Comparison of ENCODE assay signal across 1 cellular context in the genomic region with DNA sequence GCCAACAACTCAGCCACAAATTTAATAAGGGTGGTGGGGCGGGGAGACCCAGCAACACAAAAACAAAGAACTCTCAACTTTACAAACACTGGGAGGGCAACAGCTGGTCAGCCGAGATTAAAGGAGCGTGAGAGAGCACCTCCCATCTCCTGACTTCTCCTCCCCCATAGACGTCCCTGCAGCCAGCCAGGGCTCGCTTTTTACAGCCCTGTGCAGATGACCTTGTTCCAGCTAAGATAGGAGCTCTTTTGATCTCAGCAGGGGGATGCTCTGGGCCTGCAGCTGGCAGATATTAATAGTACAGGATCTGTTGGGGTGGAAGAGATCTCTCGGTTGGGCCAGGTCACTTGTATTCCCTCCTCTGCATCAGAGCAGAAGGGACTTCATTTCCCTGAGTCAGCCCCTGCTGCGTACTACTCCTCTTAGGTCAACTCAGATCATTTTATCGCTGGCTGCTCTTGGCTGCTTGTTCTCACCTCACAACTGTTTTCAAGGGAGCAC.
TF ChIP-seq lines count a peak whose summit lies in the region.

No MANE protein-coding gene starts in this region.

TF ChIP-seq in K562, 482 proteins besides CTCF, POLR2A, EP300 and RAD21 (continued from another document and continues in another):
- TF ChIP-seq, protein P1, sequence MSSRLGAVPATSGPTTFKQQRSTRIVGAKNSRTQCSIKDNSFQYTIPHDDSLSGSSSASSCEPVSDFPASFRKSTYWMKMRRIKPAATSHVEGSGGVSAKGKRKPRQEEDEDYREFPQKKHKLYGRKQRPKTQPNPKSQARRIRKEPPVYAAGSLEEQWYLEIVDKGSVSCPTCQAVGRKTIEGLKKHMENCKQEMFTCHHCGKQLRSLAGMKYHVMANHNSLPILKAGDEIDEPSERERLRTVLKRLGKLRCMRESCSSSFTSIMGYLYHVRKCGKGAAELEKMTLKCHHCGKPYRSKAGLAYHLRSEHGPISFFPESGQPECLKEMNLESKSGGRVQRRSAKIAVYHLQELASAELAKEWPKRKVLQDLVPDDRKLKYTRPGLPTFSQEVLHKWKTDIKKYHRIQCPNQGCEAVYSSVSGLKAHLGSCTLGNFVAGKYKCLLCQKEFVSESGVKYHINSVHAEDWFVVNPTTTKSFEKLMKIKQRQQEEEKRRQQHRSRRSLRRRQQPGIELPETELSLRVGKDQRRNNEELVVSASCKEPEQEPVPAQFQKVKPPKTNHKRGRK (tag; IDR thresholded peaks at IDR 0.05): no peak
- no peak for TF ChIP-seq KDM2B (CRISPR knock-in tag; IDR thresholded peaks at IDR 0.05)
- no peak for TF ChIP-seq FUS (optimal IDR thresholded peaks at IDR 0.05; ENCODE audit: low read depth, low read length)
- TF ChIP-seq ZKSCAN1 (IDR thresholded peaks at IDR 0.05; ENCODE audit: low read depth, low read length): no peak
- 0 out of 2 replicates have a peak, but pooled peaks have one; percentile 64 for TF ChIP-seq PHF21A (IDR thresholded peaks at IDR 0.05; ENCODE audit: borderline replicate concordance, low read depth)
- TF ChIP-seq DPF2 (IDR thresholded peaks at IDR 0.05): peak; percentile 96
- TF ChIP-seq JUNB (CRISPR knock-in tag; conservative IDR thresholded peaks at IDR 0.05): no peak
- TF ChIP-seq KLF1 (tag; IDR thresholded peaks at IDR 0.05): no peak
- TF ChIP-seq ZNF121 (CRISPR knock-in tag; conservative IDR thresholded peaks at IDR 0.05): no peak
- no peak for TF ChIP-seq ZNF444 (CRISPR knock-in tag; IDR thresholded peaks at IDR 0.05)
- TF ChIP-seq ZNF354B (CRISPR knock-in tag; IDR thresholded peaks at IDR 0.05): no peak
- TF ChIP-seq RAD51 (IDR thresholded peaks at IDR 0.05; ENCODE audit: borderline replicate concordance, low read depth): no peak; the same call in 1 of the 2 replicates
- TF ChIP-seq ZNF696 (CRISPR knock-in tag; conservative IDR thresholded peaks at IDR 0.05): no peak
- peak; percentile 31 for TF ChIP-seq RFX1 (IDR thresholded peaks at IDR 0.05)
- TF ChIP-seq KLF6 (CRISPR knock-in tag; IDR thresholded peaks at IDR 0.05; ENCODE audit: borderline replicate concordance): no peak
- no peak for TF ChIP-seq HDAC6 (IDR thresholded peaks at IDR 0.05; ENCODE audit: low read depth, low read length)
- TF ChIP-seq, protein P2, sequence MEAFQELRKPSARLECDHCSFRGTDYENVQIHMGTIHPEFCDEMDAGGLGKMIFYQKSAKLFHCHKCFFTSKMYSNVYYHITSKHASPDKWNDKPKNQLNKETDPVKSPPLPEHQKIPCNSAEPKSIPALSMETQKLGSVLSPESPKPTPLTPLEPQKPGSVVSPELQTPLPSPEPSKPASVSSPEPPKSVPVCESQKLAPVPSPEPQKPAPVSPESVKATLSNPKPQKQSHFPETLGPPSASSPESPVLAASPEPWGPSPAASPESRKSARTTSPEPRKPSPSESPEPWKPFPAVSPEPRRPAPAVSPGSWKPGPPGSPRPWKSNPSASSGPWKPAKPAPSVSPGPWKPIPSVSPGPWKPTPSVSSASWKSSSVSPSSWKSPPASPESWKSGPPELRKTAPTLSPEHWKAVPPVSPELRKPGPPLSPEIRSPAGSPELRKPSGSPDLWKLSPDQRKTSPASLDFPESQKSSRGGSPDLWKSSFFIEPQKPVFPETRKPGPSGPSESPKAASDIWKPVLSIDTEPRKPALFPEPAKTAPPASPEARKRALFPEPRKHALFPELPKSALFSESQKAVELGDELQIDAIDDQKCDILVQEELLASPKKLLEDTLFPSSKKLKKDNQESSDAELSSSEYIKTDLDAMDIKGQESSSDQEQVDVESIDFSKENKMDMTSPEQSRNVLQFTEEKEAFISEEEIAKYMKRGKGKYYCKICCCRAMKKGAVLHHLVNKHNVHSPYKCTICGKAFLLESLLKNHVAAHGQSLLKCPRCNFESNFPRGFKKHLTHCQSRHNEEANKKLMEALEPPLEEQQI (IDR thresholded peaks at IDR 0.05): peak; percentile 86
- peak; percentile 67 for TF ChIP-seq NR2C1 (IDR thresholded peaks at IDR 0.05)
- TF ChIP-seq NR2C1 (tag; IDR thresholded peaks at IDR 0.05): peak; percentile 68
- TF ChIP-seq ATF1 (CRISPR knock-in tag; IDR thresholded peaks at IDR 0.05): no peak
- TF ChIP-seq ATF1 (tag; IDR thresholded peaks at IDR 0.05): peak; percentile 71
- TF ChIP-seq SRSF9 (IDR thresholded peaks at IDR 0.05; ENCODE audit: borderline replicate concordance, low read depth, low read length): no peak
- no peak for TF ChIP-seq ZNF785 (CRISPR knock-in tag; IDR thresholded peaks at IDR 0.05)
- TF ChIP-seq XRCC5 (IDR thresholded peaks at IDR 0.05; ENCODE audit: low read depth, low read length): peak; percentile 76; the same call in 1 of the 2 replicates
- peak; percentile 91 for TF ChIP-seq CXXC5 (CRISPR knock-in tag; IDR thresholded peaks at IDR 0.05)
- peak; percentile 98 for TF ChIP-seq CBFA2T3 (IDR thresholded peaks at IDR 0.05)
- no peak for TF ChIP-seq NFATC3 (IDR thresholded peaks at IDR 0.05)
- TF ChIP-seq MECOM (CRISPR knock-in tag; IDR thresholded peaks at IDR 0.05): peak; percentile 81; the same call in 1 of the 2 replicates
- TF ChIP-seq ZNF778 (CRISPR knock-in tag; IDR thresholded peaks at IDR 0.05): no peak
- TF ChIP-seq NR4A1 (CRISPR knock-in tag; IDR thresholded peaks at IDR 0.05): no peak
- peak; percentile 65; the same call in 1 of the 2 replicates for TF ChIP-seq NR4A1 (tag; IDR thresholded peaks at IDR 0.05)
- peak; percentile 77 for TF ChIP-seq MYNN (IDR thresholded peaks at IDR 0.05)
- no peak for TF ChIP-seq MYNN (CRISPR knock-in tag; IDR thresholded peaks at IDR 0.05)
- TF ChIP-seq, protein P3, sequence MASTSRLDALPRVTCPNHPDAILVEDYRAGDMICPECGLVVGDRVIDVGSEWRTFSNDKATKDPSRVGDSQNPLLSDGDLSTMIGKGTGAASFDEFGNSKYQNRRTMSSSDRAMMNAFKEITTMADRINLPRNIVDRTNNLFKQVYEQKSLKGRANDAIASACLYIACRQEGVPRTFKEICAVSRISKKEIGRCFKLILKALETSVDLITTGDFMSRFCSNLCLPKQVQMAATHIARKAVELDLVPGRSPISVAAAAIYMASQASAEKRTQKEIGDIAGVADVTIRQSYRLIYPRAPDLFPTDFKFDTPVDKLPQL (IDR thresholded peaks at IDR 0.05; ENCODE audit: extremely low read depth, insufficient read length): no peak
- TF ChIP-seq ESRRB (CRISPR knock-in tag; IDR thresholded peaks at IDR 0.05; ENCODE audit: borderline replicate concordance): no peak
- TF ChIP-seq, protein P4, sequence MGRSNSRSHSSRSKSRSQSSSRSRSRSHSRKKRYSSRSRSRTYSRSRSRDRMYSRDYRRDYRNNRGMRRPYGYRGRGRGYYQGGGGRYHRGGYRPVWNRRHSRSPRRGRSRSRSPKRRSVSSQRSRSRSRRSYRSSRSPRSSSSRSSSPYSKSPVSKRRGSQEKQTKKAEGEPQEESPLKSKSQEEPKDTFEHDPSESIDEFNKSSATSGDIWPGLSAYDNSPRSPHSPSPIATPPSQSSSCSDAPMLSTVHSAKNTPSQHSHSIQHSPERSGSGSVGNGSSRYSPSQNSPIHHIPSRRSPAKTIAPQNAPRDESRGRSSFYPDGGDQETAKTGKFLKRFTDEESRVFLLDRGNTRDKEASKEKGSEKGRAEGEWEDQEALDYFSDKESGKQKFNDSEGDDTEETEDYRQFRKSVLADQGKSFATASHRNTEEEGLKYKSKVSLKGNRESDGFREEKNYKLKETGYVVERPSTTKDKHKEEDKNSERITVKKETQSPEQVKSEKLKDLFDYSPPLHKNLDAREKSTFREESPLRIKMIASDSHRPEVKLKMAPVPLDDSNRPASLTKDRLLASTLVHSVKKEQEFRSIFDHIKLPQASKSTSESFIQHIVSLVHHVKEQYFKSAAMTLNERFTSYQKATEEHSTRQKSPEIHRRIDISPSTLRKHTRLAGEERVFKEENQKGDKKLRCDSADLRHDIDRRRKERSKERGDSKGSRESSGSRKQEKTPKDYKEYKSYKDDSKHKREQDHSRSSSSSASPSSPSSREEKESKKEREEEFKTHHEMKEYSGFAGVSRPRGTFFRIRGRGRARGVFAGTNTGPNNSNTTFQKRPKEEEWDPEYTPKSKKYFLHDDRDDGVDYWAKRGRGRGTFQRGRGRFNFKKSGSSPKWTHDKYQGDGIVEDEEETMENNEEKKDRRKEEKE (IDR thresholded peaks at IDR 0.05; ENCODE audit: borderline replicate concordance in 1 of 2, control insufficient read depth in 1 of 2, low read depth in 2 of 2, low read length in 1 of 2): no peak
- TF ChIP-seq FOXM1 (IDR thresholded peaks at IDR 0.05; ENCODE audit: low read depth): peak; percentile 88
- no peak for TF ChIP-seq FOXM1 (CRISPR knock-in tag; IDR thresholded peaks at IDR 0.05; ENCODE audit: low read depth)
- TF ChIP-seq ZBTB8A (IDR thresholded peaks at IDR 0.05; ENCODE audit: partially characterized antibody): no peak
- no peak for TF ChIP-seq ZNF76 (CRISPR knock-in tag; IDR thresholded peaks at IDR 0.05; ENCODE audit: borderline replicate concordance)
- no peak for TF ChIP-seq ILK (tag; IDR thresholded peaks at IDR 0.05; ENCODE audit: borderline replicate concordance, low read depth)
- TF ChIP-seq ETV1 (tag; conservative IDR thresholded peaks at IDR 0.05; ENCODE audit: low read depth): no peak
- TF ChIP-seq SOX6 (IDR thresholded peaks at IDR 0.05): peak; percentile 96
- TF ChIP-seq ZNF695 (CRISPR knock-in tag; IDR thresholded peaks at IDR 0.05): no peak
- TF ChIP-seq ZNF165 (CRISPR knock-in tag; IDR thresholded peaks at IDR 0.05; ENCODE audit: borderline replicate concordance): no peak
- TF ChIP-seq MEIS2 (IDR thresholded peaks at IDR 0.05; ENCODE audit: partially characterized antibody): peak; percentile 60
- no peak for TF ChIP-seq KAT2B (IDR thresholded peaks at IDR 0.05; ENCODE audit: low read depth, low read length)
- peak; percentile 25; the same call in 1 of the 2 replicates for TF ChIP-seq CREM (IDR thresholded peaks at IDR 0.05; ENCODE audit: low read depth)
- TF ChIP-seq ZNF780A (CRISPR knock-in tag; IDR thresholded peaks at IDR 0.05): no peak
- TF ChIP-seq, protein P5, sequence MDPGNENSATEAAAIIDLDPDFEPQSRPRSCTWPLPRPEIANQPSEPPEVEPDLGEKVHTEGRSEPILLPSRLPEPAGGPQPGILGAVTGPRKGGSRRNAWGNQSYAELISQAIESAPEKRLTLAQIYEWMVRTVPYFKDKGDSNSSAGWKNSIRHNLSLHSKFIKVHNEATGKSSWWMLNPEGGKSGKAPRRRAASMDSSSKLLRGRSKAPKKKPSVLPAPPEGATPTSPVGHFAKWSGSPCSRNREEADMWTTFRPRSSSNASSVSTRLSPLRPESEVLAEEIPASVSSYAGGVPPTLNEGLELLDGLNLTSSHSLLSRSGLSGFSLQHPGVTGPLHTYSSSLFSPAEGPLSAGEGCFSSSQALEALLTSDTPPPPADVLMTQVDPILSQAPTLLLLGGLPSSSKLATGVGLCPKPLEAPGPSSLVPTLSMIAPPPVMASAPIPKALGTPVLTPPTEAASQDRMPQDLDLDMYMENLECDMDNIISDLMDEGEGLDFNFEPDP (CRISPR knock-in tag; IDR thresholded peaks at IDR 0.05): no peak
- no peak for TF ChIP-seq TFAM (CRISPR knock-in tag; conservative IDR thresholded peaks at IDR 0.05)
- TF ChIP-seq ZNF57 (CRISPR knock-in tag; IDR thresholded peaks at IDR 0.05): no peak
- 0 out of 4 replicates have a peak, but pooled peaks of 1 of the 2 experiments have one; percentile 53 for TF ChIP-seq NONO (IDR thresholded peaks at IDR 0.05; ENCODE audit: low read depth in 2 of 2, low read length in 1 of 2)
- TF ChIP-seq HIVEP1 (CRISPR knock-in tag; IDR thresholded peaks at IDR 0.05): no peak
- TF ChIP-seq ZNF239 (CRISPR knock-in tag; IDR thresholded peaks at IDR 0.05): no peak
- no peak for TF ChIP-seq ZSCAN29 (IDR thresholded peaks at IDR 0.05)
- TF ChIP-seq ASH1L (IDR thresholded peaks at IDR 0.05; ENCODE audit: borderline replicate concordance, low read depth, partially characterized antibody): no peak
- no peak for TF ChIP-seq PHTF2 (CRISPR knock-in tag; IDR thresholded peaks at IDR 0.05)
- TF ChIP-seq LCOR (CRISPR knock-in tag; IDR thresholded peaks at IDR 0.05): peak; percentile 85; the same call in 1 of the 2 replicates
- TF ChIP-seq MYC (IDR thresholded peaks at IDR 0.05; ENCODE audit: low read depth, low read length): peak; percentile 58; the same call in 1 of the 2 replicates
- TF ChIP-seq MYC (CRISPR knock-in tag; IDR thresholded peaks at IDR 0.05; ENCODE audit: borderline replicate concordance, low read depth): no peak
- TF ChIP-seq FOXP1 (CRISPR knock-in tag; IDR thresholded peaks at IDR 0.05): no peak
- no peak for TF ChIP-seq ETV5 (CRISPR knock-in tag; IDR thresholded peaks at IDR 0.05; ENCODE audit: low read depth)
- peak; percentile 95 for TF ChIP-seq CCNT2 (IDR thresholded peaks at IDR 0.05; ENCODE audit: borderline replicate concordance, extremely low read depth, insufficient read length, low read depth, low read length)
- TF ChIP-seq CHD2 (IDR thresholded peaks at IDR 0.05; ENCODE audit: low read depth, low read length): no peak
- no peak for TF ChIP-seq XRCC3 (IDR thresholded peaks at IDR 0.05)
- no peak for TF ChIP-seq TAF1 (IDR thresholded peaks at IDR 0.05; ENCODE audit: control insufficient read depth, extremely low read depth, insufficient read depth, low read length, severe bottlenecking)
- peak; percentile 96 to 97 for TF ChIP-seq KDM1A (IDR thresholded peaks at IDR 0.05)
- no peak for TF ChIP-seq HOXB6 (CRISPR knock-in tag; IDR thresholded peaks at IDR 0.05; ENCODE audit: borderline replicate concordance)
- TF ChIP-seq RNF2 (IDR thresholded peaks at IDR 0.05): peak; percentile 90
- TF ChIP-seq, protein P6, sequence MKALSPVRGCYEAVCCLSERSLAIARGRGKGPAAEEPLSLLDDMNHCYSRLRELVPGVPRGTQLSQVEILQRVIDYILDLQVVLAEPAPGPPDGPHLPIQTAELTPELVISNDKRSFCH (CRISPR knock-in tag; IDR thresholded peaks at IDR 0.05): no peak
- TF ChIP-seq, protein P6 (tag; IDR thresholded peaks at IDR 0.05): peak; percentile 71
- TF ChIP-seq TGIF2 (CRISPR knock-in tag; IDR thresholded peaks at IDR 0.05): no peak
- TF ChIP-seq ZNF124 (CRISPR knock-in tag; IDR thresholded peaks at IDR 0.05): no peak
- TF ChIP-seq, protein P7, sequence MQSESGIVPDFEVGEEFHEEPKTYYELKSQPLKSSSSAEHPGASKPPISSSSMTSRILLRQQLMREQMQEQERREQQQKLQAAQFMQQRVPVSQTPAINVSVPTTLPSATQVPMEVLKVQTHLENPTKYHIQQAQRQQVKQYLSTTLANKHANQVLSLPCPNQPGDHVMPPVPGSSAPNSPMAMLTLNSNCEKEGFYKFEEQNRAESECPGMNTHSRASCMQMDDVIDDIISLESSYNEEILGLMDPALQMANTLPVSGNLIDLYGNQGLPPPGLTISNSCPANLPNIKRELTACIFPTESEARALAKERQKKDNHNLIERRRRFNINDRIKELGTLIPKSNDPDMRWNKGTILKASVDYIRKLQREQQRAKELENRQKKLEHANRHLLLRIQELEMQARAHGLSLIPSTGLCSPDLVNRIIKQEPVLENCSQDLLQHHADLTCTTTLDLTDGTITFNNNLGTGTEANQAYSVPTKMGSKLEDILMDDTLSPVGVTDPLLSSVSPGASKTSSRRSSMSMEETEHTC (IDR thresholded peaks at IDR 0.05): peak; percentile 76; the same call in 1 of the 2 replicates
- no peak for TF ChIP-seq HLTF (IDR thresholded peaks at IDR 0.05)
- peak; percentile 97 for TF ChIP-seq CTBP1 (IDR thresholded peaks at IDR 0.05; ENCODE audit: borderline replicate concordance)
